1 cellular context compared by ENCODE assay signal in genomic region chr19:1239796-1240737, GRCh38.
TF ChIP-seq lines count a peak whose summit lies in the region.

No MANE protein-coding gene starts in this region.

TF ChIP-seq in K562, 482 proteins besides CTCF, POLR2A, EP300 and RAD21 (continued from another document and continues in another):
- 0 out of 2 replicates have a peak, but pooled peaks have one; percentile 37 for TF ChIP-seq ARID3B (CRISPR knock-in tag; IDR thresholded peaks at IDR 0.05; ENCODE audit: borderline replicate concordance)
- peak; percentile 34 to 74 for TF ChIP-seq E2F6 (IDR thresholded peaks at IDR 0.05; ENCODE audit: borderline replicate concordance in 1 of 2, extremely low read depth in 1 of 2, insufficient read depth in 1 of 2, insufficient read length in 1 of 2, low read depth in 1 of 2, low read length in 1 of 2, poor library complexity in 1 of 2, severe bottlenecking in 1 of 2)
- TF ChIP-seq ZKSCAN3 (CRISPR knock-in tag; IDR thresholded peaks at IDR 0.05), result no peak
- TF ChIP-seq NFE2 (IDR thresholded peaks at IDR 0.05; ENCODE audit: low read depth), result no peak
- TF ChIP-seq CHD1 (IDR thresholded peaks at IDR 0.05; ENCODE audit: low read length), result no peak
- TF ChIP-seq NFATC3 (IDR thresholded peaks at IDR 0.05), result no peak
- TF ChIP-seq NR4A1 (CRISPR knock-in tag; IDR thresholded peaks at IDR 0.05), result 0 out of 2 replicates have a peak, but pooled peaks have one; percentile 71
- TF ChIP-seq NR4A1 (tag; IDR thresholded peaks at IDR 0.05), result 0 out of 2 replicates have a peak, but pooled peaks have one; percentile 32
- TF ChIP-seq CGGBP1 (CRISPR knock-in tag; IDR thresholded peaks at IDR 0.05), result no peak
- peak; percentile 74; the same call in 1 of the 2 replicates for TF ChIP-seq PHF8 (IDR thresholded peaks at IDR 0.05; ENCODE audit: borderline replicate concordance, low read length)
- TF ChIP-seq MYC (IDR thresholded peaks at IDR 0.05; ENCODE audit: low read depth, low read length), result peak; percentile 79
- TF ChIP-seq MYC (CRISPR knock-in tag; IDR thresholded peaks at IDR 0.05; ENCODE audit: borderline replicate concordance, low read depth), result peak; percentile 86
- TF ChIP-seq BCLAF1 (IDR thresholded peaks at IDR 0.05; ENCODE audit: borderline replicate concordance in 1 of 2, control insufficient read depth in 1 of 2, low read depth in 2 of 2, low read length in 1 of 2), result no peak
- no peak for TF ChIP-seq TSC22D4 (tag; IDR thresholded peaks at IDR 0.05)
- no peak for TF ChIP-seq CAMTA2 (CRISPR knock-in tag; conservative IDR thresholded peaks at IDR 0.05)
- TF ChIP-seq HBP1 (CRISPR knock-in tag; IDR thresholded peaks at IDR 0.05), result 0 out of 2 replicates have a peak, but pooled peaks have one; percentile 21
- no peak for TF ChIP-seq ZNF655 (CRISPR knock-in tag; IDR thresholded peaks at IDR 0.05)
- TF ChIP-seq ZNF398 (CRISPR knock-in tag; IDR thresholded peaks at IDR 0.05), result no peak
- no peak for TF ChIP-seq SOX6 (IDR thresholded peaks at IDR 0.05)
- no peak for TF ChIP-seq SMARCB1 (IDR thresholded peaks at IDR 0.05; ENCODE audit: insufficient read length, low read depth)
- TF ChIP-seq SAP30 (IDR thresholded peaks at IDR 0.05; ENCODE audit: borderline replicate concordance, insufficient read depth, low read depth, low read length, poor library complexity, severe bottlenecking), result peak; percentile 42
- no peak for TF ChIP-seq TEAD2 (tag; IDR thresholded peaks at IDR 0.05)
- TF ChIP-seq ZNF24 (IDR thresholded peaks at IDR 0.05), result 0 out of 2 replicates have a peak, but pooled peaks have one; percentile 18
- no peak for TF ChIP-seq KLF1 (tag; IDR thresholded peaks at IDR 0.05)
- TF ChIP-seq BRD9 (IDR thresholded peaks at IDR 0.05; ENCODE audit: low read depth, partially characterized antibody), result peak; percentile 61
- TF ChIP-seq ZNF766 (CRISPR knock-in tag; conservative IDR thresholded peaks at IDR 0.05), result no peak
- TF ChIP-seq ZNF184 (CRISPR knock-in tag; IDR thresholded peaks at IDR 0.05), result no peak
- no peak for TF ChIP-seq HMGXB4 (CRISPR knock-in tag; IDR thresholded peaks at IDR 0.05)
- TF ChIP-seq SIN3A (IDR thresholded peaks at IDR 0.05; ENCODE audit: borderline replicate concordance in 2 of 2, control insufficient read depth in 1 of 2, low read depth in 2 of 2, low read length in 2 of 2), result no peak
- TF ChIP-seq ZFPM2 (CRISPR knock-in tag; IDR thresholded peaks at IDR 0.05), result no peak
- TF ChIP-seq FOXP1 (CRISPR knock-in tag; IDR thresholded peaks at IDR 0.05), result no peak
- peak; percentile 62 for TF ChIP-seq SP1 (CRISPR knock-in tag; IDR thresholded peaks at IDR 0.05)
- peak; percentile 98 for TF ChIP-seq ZBTB7A (IDR thresholded peaks at IDR 0.05; ENCODE audit: borderline replicate concordance, control insufficient read depth, low read depth, low read length)
- no peak for TF ChIP-seq TRIM25 (IDR thresholded peaks at IDR 0.05; ENCODE audit: borderline replicate concordance)
- no peak for TF ChIP-seq MAFK (IDR thresholded peaks at IDR 0.05; ENCODE audit: low read length)
- peak; percentile 58; the same call in 1 of the 2 replicates for TF ChIP-seq STAG1 (CRISPR knock-in tag; IDR thresholded peaks at IDR 0.05; ENCODE audit: borderline replicate concordance)
- TF ChIP-seq REST (CRISPR knock-in tag; IDR thresholded peaks at IDR 0.05; ENCODE audit: low read depth), result 0 out of 2 replicates have a peak, but pooled peaks have one; percentile 69
- 0 out of 2 replicates have a peak, but pooled peaks have one; percentile 31 for TF ChIP-seq TCF7 (IDR thresholded peaks at IDR 0.05; ENCODE audit: borderline replicate concordance)
- no peak for TF ChIP-seq TEAD1 (CRISPR knock-in tag; IDR thresholded peaks at IDR 0.05)
- TF ChIP-seq CBX5 (IDR thresholded peaks at IDR 0.05; ENCODE audit: borderline replicate concordance, low read depth), result no peak
- TF ChIP-seq KLF13 (tag; IDR thresholded peaks at IDR 0.05; ENCODE audit: borderline replicate concordance, low read depth), result peak; percentile 78; the same call in 1 of the 2 replicates
- TF ChIP-seq GABPA (tag; conservative IDR thresholded peaks at IDR 0.05; ENCODE audit: low read depth), result no peak; the same call in 1 of the 2 replicates
- 0 out of 2 replicates have a peak, but pooled peaks have one; percentile 44 for TF ChIP-seq ATF4 (CRISPR knock-in tag; IDR thresholded peaks at IDR 0.05)
- TF ChIP-seq HSF4 (CRISPR knock-in tag; IDR thresholded peaks at IDR 0.05; ENCODE audit: borderline replicate concordance), result no peak
